Comparison of ENCODE assay signal across 10 cellular contexts in the genomic region with DNA sequence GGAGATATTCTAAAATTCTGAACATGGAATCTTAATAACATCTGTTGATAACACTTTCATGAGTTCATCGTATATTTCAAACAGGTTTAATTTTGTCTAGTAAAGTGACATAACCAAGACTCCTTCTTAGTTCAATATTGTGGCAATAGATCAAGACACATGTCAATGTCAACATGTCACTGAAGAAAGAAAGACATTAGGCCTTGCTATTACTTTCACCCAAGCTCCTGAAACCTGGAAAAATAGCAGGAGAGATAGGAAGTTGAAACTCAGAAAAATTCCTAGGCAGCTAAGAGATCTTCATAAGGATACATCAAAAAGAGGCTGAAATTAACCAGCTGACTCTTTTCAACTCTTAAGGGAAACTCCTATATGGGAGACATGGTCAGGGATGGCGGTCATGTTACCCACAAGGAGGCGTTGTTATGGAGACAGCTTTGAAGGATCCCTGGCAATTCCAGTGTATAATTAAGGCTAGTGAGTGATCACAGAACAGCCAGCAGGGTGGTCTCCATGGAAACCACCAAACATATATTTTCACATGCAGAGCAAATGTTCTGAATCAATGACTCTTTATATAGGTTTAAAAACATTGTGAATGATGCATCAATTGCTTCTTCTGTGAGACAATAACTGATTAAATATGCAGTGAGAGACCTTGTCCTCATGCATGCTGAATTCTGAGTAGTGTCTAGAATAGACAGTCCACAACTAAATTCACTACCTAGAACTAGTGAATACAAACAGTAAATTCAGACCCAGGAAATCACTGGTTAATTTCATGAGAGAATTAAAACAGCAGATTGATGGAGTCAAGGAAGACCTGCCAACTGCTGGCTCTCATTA.
A peak's percentile ranks its signal among the peaks of the same experiment; 100 is the strongest.
DNase-seq lines count a peak whose midpoint lies in the region; ATAC-seq and TF ChIP-seq lines count a peak whose summit lies in the region.
"Had no signal": no experiment of that assay in that cellular context is flagged by ENCODE, and none has a peak within 500 bp of the region (broad histone marks: within the 10 kb centered on the region; RNA-seq: fewer than 3 reads in every experiment).

No MANE protein-coding gene starts in this region.

- DNase-seq in DMS 273 treated with DMSO at 0.1 percent for 48 hours (lab: John Stamatoyannopoulos, UW) (peak; percentile 8), LHCN-M2 (ENCODE audit: low read depth) (peak; percentile 58), SK-N-SH (peak; percentile 58), islet precursor cell (peak; percentile 74), endothelial cell (ENCODE audit: low spot score) (no peak), NCI-H2107 (lab: John Stamatoyannopoulos, UW) (no peak), cerebellar cortex (ENCODE audit: low spot score) (no peak)
- DNase-seq: effector CD4-positive, alpha-beta T cell; uterus had no signal

- CTCF ChIA-PET in SK-N-SH (lab: Yijun Ruan, JAX) = no interaction called here

- no peak for ATAC-seq in GM21737 (IDR thresholded peaks at IDR 0.05; ENCODE audit: unreplicated experiment)

- no peak overlapping the region for H3K9ac ChIP-seq in SK-N-SH

- POLR2A ChIA-PET in SK-N-SH (lab: Yijun Ruan, JAX) = no interaction called here

- no peaks in the 10 kb centered on the region for H3K36me3 ChIP-seq in SK-N-SH (replicated peaks in 1 of 2; ENCODE audit: control insufficient read depth in 1 of 2, insufficient read depth in 2 of 2, low read length in 1 of 2)
- H3K36me3 ChIP-seq: uterus had no signal

- H3K4me1 Mint-ChIP-seq in endothelial cell (ENCODE audit: unreplicated experiment) = peaks cover 23% of the 10 kb centered on the region

- peaks cover 6% of the 10 kb centered on the region in 2 experiments; a peak in 2 of 4 replicates for H3K4me1 ChIP-seq in SK-N-SH (ENCODE audit: control insufficient read depth in 1 of 2, insufficient read depth in 2 of 2, low read depth in 1 of 2, low read length in 1 of 2)

- H3K9me2 ChIP-seq in SK-N-SH = no peaks in the 10 kb centered on the region

- H3K79me2 ChIP-seq in SK-N-SH (ENCODE audit: insufficient read depth) = no peaks in the 10 kb centered on the region

- TF ChIP-seq RAD21 in SK-N-SH (IDR thresholded peaks at IDR 0.05; ENCODE audit: low read length) = no peak

- TF ChIP-seq CTCF in SK-N-SH (IDR thresholded peaks at IDR 0.05) = peak; percentile 14; the same call in 1 of the 2 replicates
- no peak for TF ChIP-seq CTCF in endothelial cell (IDR thresholded peaks at IDR 0.05; ENCODE audit: unreplicated experiment)

- H3K9me3 ChIP-seq in SK-N-SH = no peaks in the 10 kb centered on the region
- H3K9me3 ChIP-seq: uterus had no signal

- H3K4me3 ChIP-seq in SK-N-SH (ENCODE audit: low read depth in 2 of 2, low read length in 1 of 2) = no peak overlapping the region
- H3K4me3 ChIP-seq: uterus had no signal

- H3K27ac ChIP-seq in SK-N-SH (ENCODE audit: low read depth in 2 of 2, low read length in 1 of 2) = peak overlapping the region in 1 of 2 experiments; percentile 35; a peak in 1 of 4 replicates

- no peak for TF ChIP-seq EP300 in SK-N-SH (IDR thresholded peaks at IDR 0.05; ENCODE audit: borderline replicate concordance in 1 of 2, low read depth in 1 of 2, low read length in 1 of 2)

- H3K27me3 ChIP-seq in SK-N-SH (ENCODE audit: insufficient read depth) = no peaks in the 10 kb centered on the region
- H3K27me3 ChIP-seq: uterus had no signal

- no peaks in the 10 kb centered on the region for H4K20me1 ChIP-seq in SK-N-SH (ENCODE audit: insufficient read depth)

- H2AFZ ChIP-seq in SK-N-SH (ENCODE audit: low read depth) = no peak overlapping the region

- no peaks in the 10 kb centered on the region for H3K27me3 Mint-ChIP-seq in endothelial cell (ENCODE audit: unreplicated experiment)

- H3K27ac Mint-ChIP-seq in endothelial cell (ENCODE audit: unreplicated experiment) = no peak overlapping the region

- peaks cover 9% of the 10 kb centered on the region for H3F3A ChIP-seq in SK-N-SH (replicated peaks; ENCODE audit: insufficient read depth)

- peaks cover 5% of the 10 kb centered on the region for H3K36me3 Mint-ChIP-seq in endothelial cell (ENCODE audit: low read depth, unreplicated experiment)

- no peak overlapping the region for H3K4me2 ChIP-seq in SK-N-SH

- WGBS in SK-N-SH (ENCODE audit: low lambda C conversion rate) = 80% methylated on average over 3 of the region's 3 CpGs

- no peaks in the 10 kb centered on the region for H3K9me3 Mint-ChIP-seq in endothelial cell (ENCODE audit: unreplicated experiment)

- H3K4me3 Mint-ChIP-seq in endothelial cell (ENCODE audit: unreplicated experiment) = no peak overlapping the region

TF ChIP-seq in SK-N-SH, 30 proteins besides CTCF, POLR2A, EP300 and RAD21:
- TF ChIP-seq FOXJ3 (CRISPR knock-in tag; IDR thresholded peaks at IDR 0.05) (no peak), TEAD4 (IDR thresholded peaks at IDR 0.05; ENCODE audit: borderline replicate concordance, insufficient read depth) (no peak), FOSL2 (IDR thresholded peaks at IDR 0.05; ENCODE audit: borderline replicate concordance, low read depth) (no peak), RFX5 (IDR thresholded peaks at IDR 0.05; ENCODE audit: low read length) (no peak), FOXM1 (IDR thresholded peaks at IDR 0.05; ENCODE audit: low read depth) (no peak), RCOR1 (IDR thresholded peaks at IDR 0.05; ENCODE audit: low read length) (no peak), NRF1 (IDR thresholded peaks at IDR 0.05; ENCODE audit: low read depth, low read length) (no peak), POLR2AphosphoS5 (IDR thresholded peaks at IDR 0.05; ENCODE audit: low read depth, low read length) (no peak)

Comparison
In these comparisons a context has a peak if more than half of its experiments do, and no peak if none do; other contexts are left out.
1. DNase-seq: peak in DMS 273 treated with DMSO at 0.1 percent for 48 hours (single experiment), LHCN-M2 (single experiment), SK-N-SH (single experiment) and islet precursor cell (single experiment); none in endothelial cell (single experiment), NCI-H2107 (single experiment) and cerebellar cortex (single experiment).